Comparison of ENCODE assay signal across 22 cellular contexts in genomic region chr4:182113774-182114173, GRCh38.
"Had no signal": no experiment of that assay in that cellular context is flagged by ENCODE, and none has a peak within 500 bp of the region (broad histone marks: within the 10 kb centered on the region; RNA-seq: fewer than 3 reads in every experiment).

No MANE protein-coding gene starts in this region.

- ATAC-seq: activated CD8-positive, alpha-beta T cell treated with anti-CD3 and anti-CD28 coated beads for 36 hours; activated T-cell treated with anti-CD3 and anti-CD28 coated beads, Interleukin-2, amount 50 U/mL, for 4 hours; activated T-helper 17 cell treated with anti-CD3 and anti-CD28 coated beads, Interleukin-2, amount 50 U/mL, for 72 hours; heart left ventricle; naive thymus-derived CD8-positive, alpha-beta T cell; pancreas; psoas muscle; stimulated activated naive CD8-positive, alpha-beta T cell treated with anti-CD3 and anti-CD28 coated beads, Interleukin-15, Interleukin-2, amounts not matched to agents 100 U/mL and 50 U/mL, for 24 hours had no signal

- H3K9me3 ChIP-seq: pancreas, thoracic aorta had no signal

- H3K4me3 ChIP-seq: esophagus muscularis mucosa, heart left ventricle, pancreas, psoas muscle, spleen, thoracic aorta had no signal

- H3K27me3 ChIP-seq: esophagus muscularis mucosa, heart left ventricle, pancreas, spleen had no signal

- H3K36me3 ChIP-seq: esophagus muscularis mucosa, heart left ventricle, pancreas, spleen, thoracic aorta had no signal

- H3K4me1 ChIP-seq: esophagus muscularis mucosa, heart left ventricle, pancreas, psoas muscle, spleen had no signal

- DNase-seq: activated B cell treated with CpG ODN at 0.5 μM for 24 hours; activated CD4-positive, alpha-beta T cell treated with anti-CD3 and anti-CD28 coated beads, Interleukin-2, amount 50 U/mL, for 1 hour; activated CD8-positive, alpha-beta T cell treated with anti-CD3 and anti-CD28 coated beads for 36 hours; activated gamma-delta T cell treated with Interleukin-2 at 50 U/mL for 16 hours; activated naive CD4-positive, alpha-beta T cell treated with anti-CD3 and anti-CD28 coated beads, Interleukin-2, amount 50 U/mL, for 16 hours; activated T-cell treated with anti-CD3 and anti-CD28 coated beads, Interleukin-2, amount 50 U/mL, for 4 hours; effector CD4-positive, alpha-beta T cell; foreskin fibroblast; heart left ventricle; hypothalamus; immature natural killer cell; midbrain; naive thymus-derived CD8-positive, alpha-beta T cell; nucleus accumbens; pancreas; psoas muscle; spleen; stimulated activated naive CD8-positive, alpha-beta T cell treated with anti-CD3 and anti-CD28 coated beads, Interleukin-15, Interleukin-2, amounts not matched to agents 100 U/mL and 50 U/mL, for 24 hours; trophoblast cell had no signal

- H3K27ac ChIP-seq: esophagus muscularis mucosa, heart left ventricle, pancreas, psoas muscle, spleen, thoracic aorta had no signal
